ENCODE assay signal across 8 cellular contexts in the genomic region with DNA sequence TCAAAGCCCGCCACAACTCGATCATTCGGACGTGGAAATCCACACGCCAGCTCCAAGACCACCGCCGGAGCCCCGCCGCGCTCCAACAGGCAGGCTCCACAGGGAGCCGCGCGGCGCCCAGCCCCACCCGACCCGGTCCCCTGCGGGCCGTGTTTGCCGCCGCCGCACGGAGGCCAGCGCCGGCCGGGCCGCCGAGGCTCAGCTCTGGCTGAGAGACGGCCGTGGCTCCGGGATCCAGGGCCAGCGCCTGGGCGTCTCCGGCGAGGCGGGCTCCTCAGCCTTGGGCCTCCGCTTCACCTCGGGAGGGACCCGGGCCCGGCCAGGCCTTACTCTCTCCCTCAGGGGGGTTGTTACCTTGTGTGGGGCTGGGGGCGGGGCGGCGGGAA. TPM values are rescaled to one million over a fixed set of nuclear protein-coding genes. Genes with fewer than 3 reads are reported as not detected.
DNase-seq lines count a peak whose midpoint lies in the region; ATAC-seq and TF ChIP-seq lines count a peak whose summit lies in the region.

No MANE protein-coding gene starts in this region.

- H3K4me1 ChIP-seq in Karpas-422 (ENCODE audit: low read length) (peaks cover 39% of the 10 kb centered on the region), urinary bladder (ENCODE audit: insufficient read depth) (no peaks in the 10 kb centered on the region)

- DNase-seq in GM12864 (ENCODE audit: low read depth) (no peak), Karpas-422 (peak; percentile 66), caudate nucleus (lab: John Stamatoyannopoulos, UW) (peak in 4 of 61 donors; percentile 32 to 68 (median 54)), memory B cell (ENCODE audit: low spot score in 2 of 2) (no peak), DMS79 treated with DMSO at 0.1 percent for 48 hours (lab: John Stamatoyannopoulos, UW) (no peak), DMS79 (lab: John Stamatoyannopoulos, UW) (no peak)

- peaks cover 9% of the 10 kb centered on the region for H3K36me3 Mint-ChIP-seq in memory B cell

- TF ChIP-seq CTCF in GM12864 (IDR thresholded peaks at IDR 0.05; ENCODE audit: low read depth, low read length, missing control alignments) = no peak

- no peaks in the 10 kb centered on the region for H3K9me3 ChIP-seq in Karpas-422 (ENCODE audit: low read length)

- H3K4me2 ChIP-seq in Karpas-422 (ENCODE audit: low read depth, low read length, poor library complexity, severe bottlenecking) = peak overlapping the region; percentile 93

- peaks cover 53% of the 10 kb centered on the region for H3K79me2 ChIP-seq in Karpas-422 (ENCODE audit: low read length)

- H3K9me2 ChIP-seq in Karpas-422 (replicated peaks; ENCODE audit: insufficient read depth, low read length) = no peaks in the 10 kb centered on the region

- no peaks in the 10 kb centered on the region for H3K27me3 Mint-ChIP-seq in memory B cell

- ATAC-seq in GM21723 (IDR thresholded peaks at IDR 0.05; ENCODE audit: unreplicated experiment) (peak; percentile 48), memory B cell (ENCODE audit: low read depth) (peak; percentile 44)

- WGBS in urinary bladder = under 1% methylated on average over 42 of the region's 42 CpGs

- H3K4me3 ChIP-seq in GM12864 (ENCODE audit: low read depth, low read length) (peak overlapping the region; percentile 87), Karpas-422 (ENCODE audit: low read length) (peak overlapping the region; percentile 86), urinary bladder (ENCODE audit: low read depth, low read length) (peak overlapping the region; percentile 97)

- peaks cover 25% of the 10 kb centered on the region; the same call in 1 of the 2 replicates for H4K20me1 ChIP-seq in Karpas-422 (ENCODE audit: insufficient read depth, low read depth, low read length)

- H3K4me3 Mint-ChIP-seq in memory B cell = peak overlapping the region; percentile 90

- H3K9ac ChIP-seq in Karpas-422 (ENCODE audit: low read length) = peak overlapping the region; percentile 93

- no peaks in the 10 kb centered on the region for H3K9me3 Mint-ChIP-seq in memory B cell

- H3K27ac ChIP-seq in Karpas-422 (ENCODE audit: low read length) (peak overlapping the region; percentile 68), caudate nucleus (ENCODE audit: low read depth, low read length) (peak overlapping the region; percentile 91), urinary bladder (ENCODE audit: low read depth) (peak overlapping the region; percentile 69)

- H3K27ac Mint-ChIP-seq in memory B cell = peak overlapping the region; percentile 94

- no peaks in the 10 kb centered on the region for H3K27me3 ChIP-seq in Karpas-422 (ENCODE audit: low read length)

- no peak overlapping the region for H2AFZ ChIP-seq in Karpas-422 (ENCODE audit: low read length)

- H3K36me3 ChIP-seq in Karpas-422 (ENCODE audit: insufficient read depth, low read length) = peaks cover 38% of the 10 kb centered on the region
- peaks cover 2% of the 10 kb centered on the region for H3K36me3 ChIP-seq in urinary bladder (ENCODE audit: insufficient read depth)

- peaks cover 19% of the 10 kb centered on the region for H3K4me1 Mint-ChIP-seq in memory B cell

RNA-seq across cellular contexts. Expression of a gene that starts 0.3 kb away (rescaled TPM):
- 9.8 and 26.1 TPM in 2 replicates for total RNA-seq in Karpas-422 (2014; rRNA removed; shearing (Covaris generic); ENCODE audit: low replicate concordance)
- total RNA-seq in urinary bladder = 21.5 TPM
- polyA plus RNA-seq in urinary bladder = 17.0 TPM
